ENCODE assay signal across 1 cellular context in genomic region chr3:46845860-46846623, GRCh38.
TF ChIP-seq lines count a peak whose summit lies in the region.

No MANE protein-coding gene starts in this region.

TF ChIP-seq in K562, 482 proteins besides CTCF, POLR2A, EP300 and RAD21 (continued from another document and continues in another):
- TF ChIP-seq ZNF263 (CRISPR knock-in tag; IDR thresholded peaks at IDR 0.05; ENCODE audit: borderline replicate concordance) (peak; percentile 98), TCF3 (CRISPR knock-in tag; IDR thresholded peaks at IDR 0.05) (0 out of 2 replicates have a peak, but pooled peaks have one; percentile 5), EP400 (IDR thresholded peaks at IDR 0.05) (no peak), EGR1 (conservative IDR thresholded peaks at IDR 0.05) (peak; percentile 40), TEAD2 (tag; IDR thresholded peaks at IDR 0.05) (no peak), ZKSCAN8 (CRISPR knock-in tag; IDR thresholded peaks at IDR 0.05) (no peak), RUNX1 (IDR thresholded peaks at IDR 0.05; ENCODE audit: low read depth) (no peak), RBM15 (IDR thresholded peaks at IDR 0.05; ENCODE audit: insufficient read depth, low read length) (no peak), ZNF282 (CRISPR knock-in tag; IDR thresholded peaks at IDR 0.05) (0 out of 2 replicates have a peak, but pooled peaks have one; percentile 42), HNRNPL (IDR thresholded peaks at IDR 0.05; ENCODE audit: low read depth, low read length) (peak; percentile 75; the same call in 1 of the 2 replicates), TGIF2 (CRISPR knock-in tag; IDR thresholded peaks at IDR 0.05) (0 out of 2 replicates have a peak, but pooled peaks have one; percentile 19), GABPB1 (CRISPR knock-in tag; IDR thresholded peaks at IDR 0.05) (peak; percentile 51; the same call in 1 of the 2 replicates), ZFX (CRISPR knock-in tag; IDR thresholded peaks at IDR 0.05) (peak; percentile 86), ATF7 (IDR thresholded peaks at IDR 0.05) (0 out of 2 replicates have a peak, but pooled peaks have one; percentile 10), L3MBTL2 (IDR thresholded peaks at IDR 0.05) (peak; percentile 93), NONO (IDR thresholded peaks at IDR 0.05; ENCODE audit: low read depth in 2 of 2, low read length in 1 of 2) (no peak), LARP7 (IDR thresholded peaks at IDR 0.05) (no peak), NR2C2 (CRISPR knock-in tag; IDR thresholded peaks at IDR 0.05) (0 out of 2 replicates have a peak, but pooled peaks have one; percentile 57), NR2C2 (tag; IDR thresholded peaks at IDR 0.05) (no peak), ELF1 (tag; IDR thresholded peaks at IDR 0.05) (no peak), SMARCB1 (IDR thresholded peaks at IDR 0.05; ENCODE audit: insufficient read length, low read depth) (no peak), PTBP1 (IDR thresholded peaks at IDR 0.05; ENCODE audit: low read depth, low read length) (no peak), TAF15 (IDR thresholded peaks at IDR 0.05; ENCODE audit: low read depth, low read length) (no peak), CREB3 (tag; conservative IDR thresholded peaks at IDR 0.05; ENCODE audit: low read depth) (no peak), DLX4 (CRISPR knock-in tag; IDR thresholded peaks at IDR 0.05) (no peak), TAF7 (tag; IDR thresholded peaks at IDR 0.05) (no peak), GABPA (tag; conservative IDR thresholded peaks at IDR 0.05; ENCODE audit: low read depth) (peak; percentile 72), NCOR1 (IDR thresholded peaks at IDR 0.05) (no peak), CAMTA2 (CRISPR knock-in tag; conservative IDR thresholded peaks at IDR 0.05) (no peak), DEAF1 (CRISPR knock-in tag; IDR thresholded peaks at IDR 0.05) (0 out of 2 replicates have a peak, but pooled peaks have one; percentile 40)
- TF ChIP-seq, protein P1, sequence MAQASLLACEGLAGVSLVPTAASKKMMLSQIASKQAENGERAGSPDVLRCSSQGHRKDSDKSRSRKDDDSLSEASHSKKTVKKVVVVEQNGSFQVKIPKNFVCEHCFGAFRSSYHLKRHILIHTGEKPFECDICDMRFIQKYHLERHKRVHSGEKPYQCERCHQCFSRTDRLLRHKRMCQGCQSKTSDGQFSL (CRISPR knock-in tag; IDR thresholded peaks at IDR 0.05) = no peak; the same call in none of the 2 replicates
- TF ChIP-seq, protein P1 (tag; IDR thresholded peaks at IDR 0.05) = peak in 1 of 2 experiments; percentile 39; a peak in 1 of 4 replicates
- TF ChIP-seq, protein P2, sequence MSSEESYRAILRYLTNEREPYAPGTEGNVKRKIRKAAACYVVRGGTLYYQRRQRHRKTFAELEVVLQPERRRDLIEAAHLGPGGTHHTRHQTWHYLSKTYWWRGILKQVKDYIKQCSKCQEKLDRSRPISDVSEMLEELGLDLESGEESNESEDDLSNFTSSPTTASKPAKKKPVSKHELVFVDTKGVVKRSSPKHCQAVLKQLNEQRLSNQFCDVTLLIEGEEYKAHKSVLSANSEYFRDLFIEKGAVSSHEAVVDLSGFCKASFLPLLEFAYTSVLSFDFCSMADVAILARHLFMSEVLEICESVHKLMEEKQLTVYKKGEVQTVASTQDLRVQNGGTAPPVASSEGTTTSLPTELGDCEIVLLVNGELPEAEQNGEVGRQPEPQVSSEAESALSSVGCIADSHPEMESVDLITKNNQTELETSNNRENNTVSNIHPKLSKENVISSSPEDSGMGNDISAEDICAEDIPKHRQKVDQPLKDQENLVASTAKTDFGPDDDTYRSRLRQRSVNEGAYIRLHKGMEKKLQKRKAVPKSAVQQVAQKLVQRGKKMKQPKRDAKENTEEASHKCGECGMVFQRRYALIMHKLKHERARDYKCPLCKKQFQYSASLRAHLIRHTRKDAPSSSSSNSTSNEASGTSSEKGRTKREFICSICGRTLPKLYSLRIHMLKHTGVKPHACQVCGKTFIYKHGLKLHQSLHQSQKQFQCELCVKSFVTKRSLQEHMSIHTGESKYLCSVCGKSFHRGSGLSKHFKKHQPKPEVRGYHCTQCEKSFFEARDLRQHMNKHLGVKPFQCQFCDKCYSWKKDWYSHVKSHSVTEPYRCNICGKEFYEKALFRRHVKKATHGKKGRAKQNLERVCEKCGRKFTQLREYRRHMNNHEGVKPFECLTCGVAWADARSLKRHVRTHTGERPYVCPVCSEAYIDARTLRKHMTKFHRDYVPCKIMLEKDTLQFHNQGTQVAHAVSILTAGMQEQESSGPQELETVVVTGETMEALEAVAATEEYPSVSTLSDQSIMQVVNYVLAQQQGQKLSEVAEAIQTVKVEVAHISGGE (CRISPR knock-in tag; IDR thresholded peaks at IDR 0.05) = 0 out of 6 replicates have a peak, but pooled peaks of 1 of the 3 experiments have one; percentile 17
- TF ChIP-seq, protein P3, sequence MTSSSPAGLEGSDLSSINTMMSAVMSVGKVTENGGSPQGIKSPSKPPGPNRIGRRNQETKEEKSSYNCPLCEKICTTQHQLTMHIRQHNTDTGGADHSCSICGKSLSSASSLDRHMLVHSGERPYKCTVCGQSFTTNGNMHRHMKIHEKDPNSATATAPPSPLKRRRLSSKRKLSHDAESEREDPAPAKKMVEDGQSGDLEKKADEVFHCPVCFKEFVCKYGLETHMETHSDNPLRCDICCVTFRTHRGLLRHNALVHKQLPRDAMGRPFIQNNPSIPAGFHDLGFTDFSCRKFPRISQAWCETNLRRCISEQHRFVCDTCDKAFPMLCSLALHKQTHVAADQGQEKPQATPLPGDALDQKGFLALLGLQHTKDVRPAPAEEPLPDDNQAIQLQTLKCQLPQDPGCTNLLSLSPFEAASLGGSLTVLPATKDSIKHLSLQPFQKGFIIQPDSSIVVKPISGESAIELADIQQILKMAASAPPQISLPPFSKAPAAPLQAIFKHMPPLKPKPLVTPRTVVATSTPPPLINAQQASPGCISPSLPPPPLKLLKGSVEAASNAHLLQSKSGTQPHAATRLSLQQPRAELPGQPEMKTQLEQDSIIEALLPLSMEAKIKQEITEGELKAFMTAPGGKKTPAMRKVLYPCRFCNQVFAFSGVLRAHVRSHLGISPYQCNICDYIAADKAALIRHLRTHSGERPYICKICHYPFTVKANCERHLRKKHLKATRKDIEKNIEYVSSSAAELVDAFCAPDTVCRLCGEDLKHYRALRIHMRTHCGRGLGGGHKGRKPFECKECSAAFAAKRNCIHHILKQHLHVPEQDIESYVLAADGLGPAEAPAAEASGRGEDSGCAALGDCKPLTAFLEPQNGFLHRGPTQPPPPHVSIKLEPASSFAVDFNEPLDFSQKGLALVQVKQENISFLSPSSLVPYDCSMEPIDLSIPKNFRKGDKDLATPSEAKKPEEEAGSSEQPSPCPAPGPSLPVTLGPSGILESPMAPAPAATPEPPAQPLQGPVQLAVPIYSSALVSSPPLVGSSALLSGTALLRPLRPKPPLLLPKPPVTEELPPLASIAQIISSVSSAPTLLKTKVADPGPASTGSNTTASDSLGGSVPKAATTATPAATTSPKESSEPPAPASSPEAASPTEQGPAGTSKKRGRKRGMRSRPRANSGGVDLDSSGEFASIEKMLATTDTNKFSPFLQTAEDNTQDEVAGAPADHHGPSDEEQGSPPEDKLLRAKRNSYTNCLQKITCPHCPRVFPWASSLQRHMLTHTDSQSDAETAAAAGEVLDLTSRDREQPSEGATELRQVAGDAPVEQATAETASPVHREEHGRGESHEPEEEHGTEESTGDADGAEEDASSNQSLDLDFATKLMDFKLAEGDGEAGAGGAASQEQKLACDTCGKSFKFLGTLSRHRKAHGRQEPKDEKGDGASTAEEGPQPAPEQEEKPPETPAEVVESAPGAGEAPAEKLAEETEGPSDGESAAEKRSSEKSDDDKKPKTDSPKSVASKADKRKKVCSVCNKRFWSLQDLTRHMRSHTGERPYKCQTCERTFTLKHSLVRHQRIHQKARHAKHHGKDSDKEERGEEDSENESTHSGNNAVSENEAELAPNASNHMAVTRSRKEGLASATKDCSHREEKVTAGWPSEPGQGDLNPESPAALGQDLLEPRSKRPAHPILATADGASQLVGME (CRISPR knock-in tag; IDR thresholded peaks at IDR 0.05) = no peak
- TF ChIP-seq, protein P4, sequence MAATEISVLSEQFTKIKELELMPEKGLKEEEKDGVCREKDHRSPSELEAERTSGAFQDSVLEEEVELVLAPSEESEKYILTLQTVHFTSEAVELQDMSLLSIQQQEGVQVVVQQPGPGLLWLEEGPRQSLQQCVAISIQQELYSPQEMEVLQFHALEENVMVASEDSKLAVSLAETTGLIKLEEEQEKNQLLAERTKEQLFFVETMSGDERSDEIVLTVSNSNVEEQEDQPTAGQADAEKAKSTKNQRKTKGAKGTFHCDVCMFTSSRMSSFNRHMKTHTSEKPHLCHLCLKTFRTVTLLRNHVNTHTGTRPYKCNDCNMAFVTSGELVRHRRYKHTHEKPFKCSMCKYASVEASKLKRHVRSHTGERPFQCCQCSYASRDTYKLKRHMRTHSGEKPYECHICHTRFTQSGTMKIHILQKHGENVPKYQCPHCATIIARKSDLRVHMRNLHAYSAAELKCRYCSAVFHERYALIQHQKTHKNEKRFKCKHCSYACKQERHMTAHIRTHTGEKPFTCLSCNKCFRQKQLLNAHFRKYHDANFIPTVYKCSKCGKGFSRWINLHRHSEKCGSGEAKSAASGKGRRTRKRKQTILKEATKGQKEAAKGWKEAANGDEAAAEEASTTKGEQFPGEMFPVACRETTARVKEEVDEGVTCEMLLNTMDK (IDR thresholded peaks at IDR 0.05; ENCODE audit: borderline replicate concordance, insufficient read depth, low read depth, low read length, poor library complexity, severe bottlenecking) = peak; percentile 22
- TF ChIP-seq, protein P5, sequence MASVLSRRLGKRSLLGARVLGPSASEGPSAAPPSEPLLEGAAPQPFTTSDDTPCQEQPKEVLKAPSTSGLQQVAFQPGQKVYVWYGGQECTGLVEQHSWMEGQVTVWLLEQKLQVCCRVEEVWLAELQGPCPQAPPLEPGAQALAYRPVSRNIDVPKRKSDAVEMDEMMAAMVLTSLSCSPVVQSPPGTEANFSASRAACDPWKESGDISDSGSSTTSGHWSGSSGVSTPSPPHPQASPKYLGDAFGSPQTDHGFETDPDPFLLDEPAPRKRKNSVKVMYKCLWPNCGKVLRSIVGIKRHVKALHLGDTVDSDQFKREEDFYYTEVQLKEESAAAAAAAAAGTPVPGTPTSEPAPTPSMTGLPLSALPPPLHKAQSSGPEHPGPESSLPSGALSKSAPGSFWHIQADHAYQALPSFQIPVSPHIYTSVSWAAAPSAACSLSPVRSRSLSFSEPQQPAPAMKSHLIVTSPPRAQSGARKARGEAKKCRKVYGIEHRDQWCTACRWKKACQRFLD (CRISPR knock-in tag; IDR thresholded peaks at IDR 0.05) = no peak
- TF ChIP-seq, protein P6, sequence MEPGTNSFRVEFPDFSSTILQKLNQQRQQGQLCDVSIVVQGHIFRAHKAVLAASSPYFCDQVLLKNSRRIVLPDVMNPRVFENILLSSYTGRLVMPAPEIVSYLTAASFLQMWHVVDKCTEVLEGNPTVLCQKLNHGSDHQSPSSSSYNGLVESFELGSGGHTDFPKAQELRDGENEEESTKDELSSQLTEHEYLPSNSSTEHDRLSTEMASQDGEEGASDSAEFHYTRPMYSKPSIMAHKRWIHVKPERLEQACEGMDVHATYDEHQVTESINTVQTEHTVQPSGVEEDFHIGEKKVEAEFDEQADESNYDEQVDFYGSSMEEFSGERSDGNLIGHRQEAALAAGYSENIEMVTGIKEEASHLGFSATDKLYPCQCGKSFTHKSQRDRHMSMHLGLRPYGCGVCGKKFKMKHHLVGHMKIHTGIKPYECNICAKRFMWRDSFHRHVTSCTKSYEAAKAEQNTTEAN (CRISPR knock-in tag; IDR thresholded peaks at IDR 0.05) = peak; percentile 64; the same call in 1 of the 2 replicates
- TF ChIP-seq, protein P7, sequence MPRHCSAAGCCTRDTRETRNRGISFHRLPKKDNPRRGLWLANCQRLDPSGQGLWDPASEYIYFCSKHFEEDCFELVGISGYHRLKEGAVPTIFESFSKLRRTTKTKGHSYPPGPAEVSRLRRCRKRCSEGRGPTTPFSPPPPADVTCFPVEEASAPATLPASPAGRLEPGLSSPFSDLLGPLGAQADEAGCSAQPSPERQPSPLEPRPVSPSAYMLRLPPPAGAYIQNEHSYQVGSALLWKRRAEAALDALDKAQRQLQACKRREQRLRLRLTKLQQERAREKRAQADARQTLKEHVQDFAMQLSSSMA (CRISPR knock-in tag; IDR thresholded peaks at IDR 0.05) = no peak
- TF ChIP-seq, protein P8, sequence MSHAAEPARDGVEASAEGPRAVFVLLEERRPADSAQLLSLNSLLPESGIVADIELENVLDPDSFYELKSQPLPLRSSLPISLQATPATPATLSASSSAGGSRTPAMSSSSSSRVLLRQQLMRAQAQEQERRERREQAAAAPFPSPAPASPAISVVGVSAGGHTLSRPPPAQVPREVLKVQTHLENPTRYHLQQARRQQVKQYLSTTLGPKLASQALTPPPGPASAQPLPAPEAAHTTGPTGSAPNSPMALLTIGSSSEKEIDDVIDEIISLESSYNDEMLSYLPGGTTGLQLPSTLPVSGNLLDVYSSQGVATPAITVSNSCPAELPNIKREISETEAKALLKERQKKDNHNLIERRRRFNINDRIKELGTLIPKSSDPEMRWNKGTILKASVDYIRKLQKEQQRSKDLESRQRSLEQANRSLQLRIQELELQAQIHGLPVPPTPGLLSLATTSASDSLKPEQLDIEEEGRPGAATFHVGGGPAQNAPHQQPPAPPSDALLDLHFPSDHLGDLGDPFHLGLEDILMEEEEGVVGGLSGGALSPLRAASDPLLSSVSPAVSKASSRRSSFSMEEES (CRISPR knock-in tag; IDR thresholded peaks at IDR 0.05) = no peak
